17 cellular contexts compared by ENCODE assay signal in genomic region chr4:169175035-169175434, GRCh38.
A peak's percentile ranks its signal among the peaks of the same experiment; 100 is the strongest.
DNase-seq lines count a peak whose midpoint lies in the region; ATAC-seq and TF ChIP-seq lines count a peak whose summit lies in the region.
"Had no signal": no experiment of that assay in that cellular context is flagged by ENCODE, and none has a peak within 500 bp of the region (broad histone marks: within the 10 kb centered on the region; RNA-seq: fewer than 3 reads in every experiment).

No MANE protein-coding gene starts in this region.

- H3K79me1 ChIP-seq in mesendoderm (ENCODE audit: low read length): peaks cover 20% of the 10 kb centered on the region

- TF ChIP-seq CTCF in HCT116 (IDR thresholded peaks at IDR 0.05 in 2 of 3, conservative IDR thresholded peaks at IDR 0.05 in 1 of 3; ENCODE audit: borderline replicate concordance in 1 of 3, insufficient read depth in 1 of 3, low read depth in 2 of 3, low read length in 2 of 3): no peak
- TF ChIP-seq CTCF in PC-3 (conservative IDR thresholded peaks at IDR 0.05; ENCODE audit: low read depth, low read length): no peak

- H3K27me3 ChIP-seq in HCT116 (ENCODE audit: insufficient read depth, low read length): no peaks in the 10 kb centered on the region
- no peaks in the 10 kb centered on the region for H3K27me3 ChIP-seq in PC-3 (ENCODE audit: low read length)
- H3K27me3 ChIP-seq in mesendoderm (ENCODE audit: insufficient read depth, low read length, poor library complexity): no peaks in the 10 kb centered on the region
- H3K27me3 ChIP-seq: BE2C had no signal

- no CpG with 5 or more reads among the region's 4 CpGs for WGBS in mesendoderm (ENCODE audit: extremely low coverage, insufficient coverage, low lambda C conversion rate)

- H3K4me1 Mint-ChIP-seq in stimulated activated naive B cell treated with anti-CD40 and anti-IgM and Interleukin-4, amounts not matched to agents 10 μg/mL and 1 μg/mL and 100 μg/mL, for 72 hours: peaks cover 3 to 11% of the 10 kb centered on the region in 2 donors
- H3K4me1 Mint-ChIP-seq: CD4-positive, alpha-beta memory T cell had no signal

- BruUV-seq in HCT116 (replicated peaks; lab: Mats Ljungman, UMichigan) (no TSS peak), PC-3 (replicated peaks; lab: Mats Ljungman, UMichigan) (no TSS peak)

- TF ChIP-seq POLR2A in HCT116 (IDR thresholded peaks at IDR 0.05; ENCODE audit: borderline replicate concordance, extremely low read depth, insufficient read depth, insufficient read length): no peak

- no peak overlapping the region for H3K9ac ChIP-seq in HCT116 (ENCODE audit: low read length)
- no peak overlapping the region for H3K9ac ChIP-seq in PC-3 (ENCODE audit: low read length)
- H3K9ac ChIP-seq in mesendoderm (ENCODE audit: low read length): no peak overlapping the region

- DNase-seq in HCT116 (ENCODE audit: low read depth, low spot score) (no peak), PC-3 (no peak), mesendoderm (peak; percentile 30), cerebellum (ENCODE audit: low spot score) (no peak), NCI-H1092 (lab: John Stamatoyannopoulos, UW) (no peak)
- DNase-seq in stimulated activated naive B cell treated with anti-CD40 and anti-IgM and Interleukin-4, amounts not matched to agents 10 μg/mL and 1 μg/mL and 100 μg/mL, for 72 hours: no peak
- DNase-seq: BE2C; CD4-positive, alpha-beta memory T cell; COR-L47; DND-41; GDM1; HCEC 1CT had no signal

- no peaks in the 10 kb centered on the region for H3K27me3 Mint-ChIP-seq in stimulated activated naive B cell treated with anti-CD40 and anti-IgM and Interleukin-4, amounts not matched to agents 10 μg/mL and 1 μg/mL and 100 μg/mL, for 72 hours

- H3K27ac Mint-ChIP-seq in stimulated activated naive B cell treated with anti-CD40 and anti-IgM and Interleukin-4, amounts not matched to agents 10 μg/mL and 1 μg/mL and 100 μg/mL, for 72 hours: no peak overlapping the region
- H3K27ac Mint-ChIP-seq: CD4-positive, alpha-beta memory T cell had no signal

- H3K4me3 Mint-ChIP-seq in stimulated activated naive B cell treated with anti-CD40 and anti-IgM and Interleukin-4, amounts not matched to agents 10 μg/mL and 1 μg/mL and 100 μg/mL, for 72 hours: no peak overlapping the region
- H3K4me3 Mint-ChIP-seq: CD4-positive, alpha-beta memory T cell had no signal

- H3K9me3 Mint-ChIP-seq in stimulated activated naive B cell treated with anti-CD40 and anti-IgM and Interleukin-4, amounts not matched to agents 10 μg/mL and 1 μg/mL and 100 μg/mL, for 72 hours: no peaks in the 10 kb centered on the region

- RAD21 ChIA-PET in HCT116 (lab: Charles Lee; ENCODE audit: low non-redundant PET in 1 of 2, low total read pairs in 2 of 2, uncharacterized antibody in 2 of 2, unreplicated experiment in 2 of 2): no interaction called here

- H3K4me1 ChIP-seq in HCT116 (ENCODE audit: control insufficient read depth in 1 of 2, insufficient read depth in 2 of 2, low read length in 2 of 2) (peaks cover 0 to 27% of the 10 kb centered on the region in 2 experiments; a peak in 2 of 4 replicates), PC-3 (ENCODE audit: insufficient read depth, low read length) (peaks cover 16% of the 10 kb centered on the region), mesendoderm (ENCODE audit: control insufficient read depth, low read depth, low read length) (peaks cover 9% of the 10 kb centered on the region)

- H3K9me2 ChIP-seq in HCT116 (ENCODE audit: insufficient read depth): no peaks in the 10 kb centered on the region
- no peaks in the 10 kb centered on the region for H3K9me2 ChIP-seq in PC-3 (replicated peaks; ENCODE audit: low read length)

- H2AFZ ChIP-seq in HCT116 (ENCODE audit: low read depth, low read length, poor library complexity, severe bottlenecking): no peak overlapping the region
- no peak overlapping the region for H2AFZ ChIP-seq in PC-3 (ENCODE audit: low read length)

- peak overlapping the region; percentile 16; the same call in 1 of the 2 replicates for H3K4me2 ChIP-seq in HCT116 (ENCODE audit: low read length)
- H3K4me2 ChIP-seq in PC-3 (ENCODE audit: low read length): 0 out of 2 replicates have a peak overlapping the region, but pooled peaks have one; percentile 7
- no peak overlapping the region for H3K4me2 ChIP-seq in mesendoderm (ENCODE audit: low read length)
- H3K4me2 ChIP-seq: A549 had no signal

- no peak overlapping the region for H3K18ac ChIP-seq in mesendoderm (ENCODE audit: low read length)

- H3K9me3 ChIP-seq in HCT116 (ENCODE audit: control insufficient read depth in 1 of 2, insufficient read depth in 1 of 2, low read depth in 1 of 2, low read length in 2 of 2): no peaks in the 10 kb centered on the region
- no peaks in the 10 kb centered on the region for H3K9me3 ChIP-seq in PC-3 (ENCODE audit: low read length)
- H3K9me3 ChIP-seq: A549, BE2C had no signal

- H4K5ac ChIP-seq in mesendoderm (ENCODE audit: low read length): no peak overlapping the region

- no peaks in the 10 kb centered on the region for H3K36me3 ChIP-seq in HCT116 (ENCODE audit: control insufficient read depth in 1 of 2, insufficient read depth in 2 of 2, low read length in 2 of 2)
- no peaks in the 10 kb centered on the region for H3K36me3 ChIP-seq in PC-3 (ENCODE audit: low read depth, low read length)
- no peaks in the 10 kb centered on the region for H3K36me3 ChIP-seq in mesendoderm (ENCODE audit: control insufficient read depth, insufficient read depth, low read length)
- H3K36me3 ChIP-seq: BE2C had no signal

- no peak overlapping the region for H3K4ac ChIP-seq in mesendoderm (ENCODE audit: low read depth, low read length)

- no peak overlapping the region for H3K56ac ChIP-seq in mesendoderm (ENCODE audit: low read length)

- POLR2A ChIA-PET in HCT116 (lab: Charles Lee): no interaction called here
- POLR2A ChIA-PET in PC-3 (lab: Charles Lee; ENCODE audit: unreplicated experiment): no interaction called here

- no peaks in the 10 kb centered on the region for H3F3A ChIP-seq in PC-3 (ENCODE audit: low read length, unreplicated experiment)

- H3K27ac ChIP-seq in HCT116 (ENCODE audit: low read depth, low read length) (no peak overlapping the region), PC-3 (ENCODE audit: low read length) (no peak overlapping the region), mesendoderm (ENCODE audit: low read depth, low read length) (no peak overlapping the region)
- H3K27ac ChIP-seq: A549, C4-2B had no signal

- no peak overlapping the region for H2BK5ac ChIP-seq in mesendoderm (ENCODE audit: low read length)

- no peak overlapping the region for H4K8ac ChIP-seq in mesendoderm (ENCODE audit: low read depth, low read length)

- H4K20me1 ChIP-seq in HCT116 (ENCODE audit: insufficient read depth) (no peaks in the 10 kb centered on the region), PC-3 (ENCODE audit: low read length) (0 out of 2 replicates have a peak, but pooled peaks cover 5% of the 10 kb centered on the region)

- H2AK5ac ChIP-seq in mesendoderm (ENCODE audit: low read length): no peak overlapping the region

- no peak overlapping the region for H2BK120ac ChIP-seq in mesendoderm (ENCODE audit: low read depth, low read length)

- no peak overlapping the region for H3K4me3 ChIP-seq in HCT116 (replicated peaks in 1 of 2; ENCODE audit: low read depth in 1 of 2, low read length in 2 of 2)
- H3K4me3 ChIP-seq in PC-3 (ENCODE audit: low read length): no peak overlapping the region
- no peak overlapping the region for H3K4me3 ChIP-seq in mesendoderm (ENCODE audit: low read length)
- H3K4me3 ChIP-seq: A549, K562 had no signal

- no peak overlapping the region for H2BK15ac ChIP-seq in mesendoderm (replicated peaks; ENCODE audit: low read depth)

- CTCF ChIA-PET in HCT116 (lab: Charles Lee): no interaction called here
- CTCF ChIA-PET in PC-3 (lab: Charles Lee): no interaction called here

- no peaks in the 10 kb centered on the region for H3K36me3 Mint-ChIP-seq in stimulated activated naive B cell treated with anti-CD40 and anti-IgM and Interleukin-4, amounts not matched to agents 10 μg/mL and 1 μg/mL and 100 μg/mL, for 72 hours
- H3K36me3 Mint-ChIP-seq: CD4-positive, alpha-beta memory T cell had no signal

- H3K23ac ChIP-seq in mesendoderm (ENCODE audit: low read length): no peak overlapping the region

- peaks cover 99% of the 10 kb centered on the region for H3K79me2 ChIP-seq in HCT116 (ENCODE audit: insufficient read depth, low read length)
- H3K79me2 ChIP-seq in PC-3 (ENCODE audit: low read length): peaks cover 97% of the 10 kb centered on the region
- peaks cover 7% of the 10 kb centered on the region for H3K79me2 ChIP-seq in mesendoderm (ENCODE audit: control insufficient read depth, insufficient read depth, low read length)

- intact Hi-C loops in HCT116 (cut with micrococcal nuclease) (no loop called here), PC-3 (cut with micrococcal nuclease) (no loop called here)

- TF ChIP-seq RAD21 in HCT116 (IDR thresholded peaks at IDR 0.05; ENCODE audit: low read depth): no peak

- ATAC-seq in HCT116: no peak
- no peak for ATAC-seq in PC-3
- ATAC-seq in stimulated activated naive B cell treated with anti-CD40 and anti-IgM and Interleukin-4, amounts not matched to agents 10 μg/mL and 1 μg/mL and 100 μg/mL, for 72 hours (replicated peaks): no peak
- ATAC-seq in HG03520 (IDR thresholded peaks at IDR 0.05; ENCODE audit: unreplicated experiment): no peak
- ATAC-seq: A549, HepG2, K562 had no signal

TF ChIP-seq in HCT116, 20 proteins besides CTCF, POLR2A, EP300 and RAD21:
- no peak for TF ChIP-seq EZH2phosphoT487 (IDR thresholded peaks at IDR 0.05; ENCODE audit: borderline replicate concordance)
- TF ChIP-seq TCF7L2 (IDR thresholded peaks at IDR 0.05; ENCODE audit: borderline replicate concordance, extremely low read depth, insufficient read depth, insufficient read length): no peak
